In genomic region chr15:68537506-68537905, GRCh38 we compare ENCODE assay signal across 1 cellular context.
A peak's percentile ranks its signal among the peaks of the same experiment; 100 is the strongest.
TF ChIP-seq lines count a peak whose summit lies in the region.

No MANE protein-coding gene starts in this region.

TF ChIP-seq in IMR-90, 13 proteins besides CTCF, POLR2A, EP300 and RAD21:
- TF ChIP-seq FOS (IDR thresholded peaks at IDR 0.05; ENCODE audit: low read depth, low read length) = no peak
- peak; percentile 50; the same call in 1 of the 2 replicates for TF ChIP-seq USF2 (IDR thresholded peaks at IDR 0.05; ENCODE audit: low read depth, low read length)
